In genomic region chr7:13713092-13713491, GRCh38 we compare ENCODE assay signal across 6 cellular contexts.
"Had no signal": no experiment of that assay in that cellular context is flagged by ENCODE, and none has a peak within 500 bp of the region (broad histone marks: within the 10 kb centered on the region; RNA-seq: fewer than 3 reads in every experiment).

No MANE protein-coding gene starts in this region.

- H3K27ac Mint-ChIP-seq: IgD-negative memory B cell had no signal

- DNase-seq: IMR-90, KBM-7 had no signal

- ATAC-seq: HepG2, K562 had no signal

- H3K27ac ChIP-seq: HL-60 had no signal

- H3K4me3 Mint-ChIP-seq: IgD-negative memory B cell had no signal

- H3K27me3 Mint-ChIP-seq: IgD-negative memory B cell had no signal

- H3K4me1 Mint-ChIP-seq: IgD-negative memory B cell had no signal

- H3K36me3 Mint-ChIP-seq: IgD-negative memory B cell had no signal

- H3K4me3 ChIP-seq: K562 had no signal
